Comparison of ENCODE assay signal across 8 cellular contexts in genomic region chr15:40594429-40594836, GRCh38. TPM values are rescaled to one million over a fixed set of nuclear protein-coding genes. Genes with fewer than 3 reads are reported as not detected.
A peak's percentile ranks its signal among the peaks of the same experiment; 100 is the strongest.
DNase-seq lines count a peak whose midpoint lies in the region; TF ChIP-seq lines count a peak whose summit lies in the region.

No MANE protein-coding gene starts in this region.

- CTCF ChIA-PET in A673 (lab: Charles Lee): no interaction called here

- peak overlapping the region; percentile 22 for H3K9ac ChIP-seq in neural cell (ENCODE audit: low read length)

- H3K27ac ChIP-seq in A673 (ENCODE audit: low read depth, low read length, poor library complexity, severe bottlenecking): peak overlapping the region; percentile 97
- peak overlapping the region; percentile 89 to 96 (median 94) for H3K27ac ChIP-seq in esophagus squamous epithelium
- H3K27ac ChIP-seq in neural cell (ENCODE audit: low read length): no peak overlapping the region

- POLR2A ChIA-PET in A673 (lab: Charles Lee; ENCODE audit: low non-redundant PET): interaction anchor here (0.6 kb wide), 1 partner anchor 592 kb away, joined by 3 read pairs; no protein-coding TSS in a partner anchor

- no peaks in the 10 kb centered on the region for H3K36me3 ChIP-seq in A673 (ENCODE audit: insufficient read depth, low read length, poor library complexity, severe bottlenecking)
- H3K36me3 ChIP-seq in GM06990 (ENCODE audit: control insufficient read depth, insufficient read depth, low read length): no peaks in the 10 kb centered on the region
- no peaks in the 10 kb centered on the region; the same call in 1 of the 2 replicates for H3K36me3 ChIP-seq in HAP-1 (replicated peaks)
- H3K36me3 ChIP-seq in esophagus squamous epithelium: no peaks in the 10 kb centered on the region
- no peaks in the 10 kb centered on the region for H3K36me3 ChIP-seq in neural cell (ENCODE audit: insufficient read depth, low read length)

- DNase-seq in A673 (ENCODE audit: low spot score): peak; percentile 77
- peak; percentile 82 for DNase-seq in GM06990 (ENCODE audit: extremely low read depth, insufficient read length)
- peak; percentile 71 to 88 for DNase-seq in HAP-1 (ENCODE audit: low spot score in 2 of 2)
- peak; percentile 70 for DNase-seq in LHCN-M2 (ENCODE audit: low read depth)
- DNase-seq in T-helper 9 cell: peak; percentile 20
- DNase-seq in esophagus squamous epithelium (lab: John Stamatoyannopoulos, UW): no peak
- no peak for DNase-seq in stimulated activated naive CD4-positive, alpha-beta T cell (lab: John Stamatoyannopoulos, UW)

- no TSS peak for BruUV-seq in A673 (replicated peaks; lab: Mats Ljungman, UMichigan)

- 0 to 1% methylated on average over 22 to 23 of the region's 31 CpGs for WGBS in esophagus squamous epithelium, 2 donors

- TF ChIP-seq EP300 in neural cell (conservative IDR thresholded peaks at IDR 0.05; ENCODE audit: poor library complexity, severe bottlenecking): no peak

- TF ChIP-seq POLR2A in esophagus squamous epithelium (IDR thresholded peaks at IDR 0.05): no peak

- H3K9me3 ChIP-seq in A673 (ENCODE audit: low read depth, low read length, poor library complexity, severe bottlenecking): no peaks in the 10 kb centered on the region
- H3K9me3 ChIP-seq in HAP-1: no peaks in the 10 kb centered on the region
- H3K9me3 ChIP-seq in esophagus squamous epithelium: no peaks in the 10 kb centered on the region
- H3K9me3 ChIP-seq in neural cell (ENCODE audit: low read length): no peaks in the 10 kb centered on the region

- H4K20me1 ChIP-seq in neural cell (ENCODE audit: insufficient read depth): no peaks in the 10 kb centered on the region

- H3K79me2 ChIP-seq in neural cell (replicated peaks; ENCODE audit: insufficient read depth, low read length): no peaks in the 10 kb centered on the region

- H3K9me2 ChIP-seq in neural cell (ENCODE audit: insufficient read depth, low read length): no peaks in the 10 kb centered on the region

- H3K27me3 ChIP-seq in A673 (replicated peaks; ENCODE audit: insufficient read depth, low read depth, low read length, poor library complexity) (no peaks in the 10 kb centered on the region), GM06990 (replicated peaks; ENCODE audit: control insufficient read depth, insufficient read depth, low read length) (no peaks in the 10 kb centered on the region), HAP-1 (ENCODE audit: low read depth) (no peaks in the 10 kb centered on the region), esophagus squamous epithelium (peaks cover 0 to 8% (median 0%) of the 10 kb centered on the region in 4 donors), neural cell (ENCODE audit: insufficient read depth, low read depth, low read length) (no peaks in the 10 kb centered on the region)

- peak overlapping the region; percentile 15 for H2AFZ ChIP-seq in neural cell (ENCODE audit: low read depth, low read length)

- TF ChIP-seq CTCF in A673 (conservative IDR thresholded peaks at IDR 0.05; ENCODE audit: low read depth, low read length): no peak
- no peak for TF ChIP-seq CTCF in GM06990 (IDR thresholded peaks at IDR 0.05; ENCODE audit: insufficient read depth, low read length, poor library complexity, severe bottlenecking)
- peak in 3 of 6 experiments; percentile 22 to 40 (median 25) for TF ChIP-seq CTCF in esophagus squamous epithelium (IDR thresholded peaks at IDR 0.05)
- TF ChIP-seq CTCF in neural cell (IDR thresholded peaks at IDR 0.05; ENCODE audit: poor library complexity, severe bottlenecking): no peak

- H3K4me3 ChIP-seq in A673 (ENCODE audit: low read depth, low read length, poor library complexity, severe bottlenecking) (peak overlapping the region; percentile 68), GM06990 (replicated peaks; ENCODE audit: low read depth, low read length) (peak overlapping the region; percentile 90), HAP-1 (peak overlapping the region; percentile 79), esophagus squamous epithelium (peak overlapping the region; percentile 62 to 78 (median 74)), neural cell (ENCODE audit: low read length) (peak overlapping the region; percentile 85)

- H3K4me1 ChIP-seq in A673 (ENCODE audit: insufficient read depth, low read length, poor library complexity, severe bottlenecking): no peaks in the 10 kb centered on the region
- peaks cover 2% of the 10 kb centered on the region; the same call in 1 of the 2 replicates for H3K4me1 ChIP-seq in HAP-1
- H3K4me1 ChIP-seq in esophagus squamous epithelium: peaks cover 0 to 27% (median 3%) of the 10 kb centered on the region in 3 donors

- peaks cover 4% of the 10 kb centered on the region for H3F3A ChIP-seq in neural cell (ENCODE audit: insufficient read depth, low read length, poor library complexity, severe bottlenecking)

- in situ Hi-C loops in HAP-1 (cut with MboI; ENCODE audit: low sequenced_read_pairs): no loop called here

- intact Hi-C loops in A673 (cut with micrococcal nuclease; ENCODE audit: unreplicated experiment): no loop called here
- intact Hi-C loops in esophagus squamous epithelium (cut with DNase I): no loop called here

- no peak for TF ChIP-seq RAD21 in neural cell (conservative IDR thresholded peaks at IDR 0.05)

- H3K4me2 ChIP-seq in neural cell (ENCODE audit: low read length): peak overlapping the region; percentile 89

TF ChIP-seq in neural cell, 6 proteins besides CTCF, POLR2A, EP300 and RAD21:
- TF ChIP-seq POLR2AphosphoS5 (IDR thresholded peaks at IDR 0.05) (no peak), EZH2 (IDR thresholded peaks at IDR 0.05; ENCODE audit: borderline replicate concordance, insufficient read depth, low read length, poor library complexity, severe bottlenecking) (no peak), TAF1 (IDR thresholded peaks at IDR 0.05; ENCODE audit: low read depth) (no peak), REST (IDR thresholded peaks at IDR 0.05; ENCODE audit: borderline replicate concordance) (no peak), MXI1 (conservative IDR thresholded peaks at IDR 0.05; ENCODE audit: poor library complexity, severe bottlenecking) (no peak), SMC3 (conservative IDR thresholded peaks at IDR 0.05; ENCODE audit: poor library complexity) (no peak)
TF ChIP-seq in neural cell: peak in this region for 0.

RNA-seq across cellular contexts. Expression of gene KNL1, which starts 0.4 kb away (rescaled TPM):
- total RNA-seq in A673 (2021): 36.7 and 40.3 TPM in 2 replicates
- 63.7 and 65.0 TPM in 2 replicates for total RNA-seq in LHCN-M2 (2014; rRNA removed)
- 4.0 TPM for polyA plus RNA-seq in LHCN-M2 (2012)
- 10 to 100 TPM in 2 of 4 donors, 1 to 10 TPM in 2; 2.9 to 17.8 (median 11.0) TPM for total RNA-seq in esophagus squamous epithelium
- 0.38 and 2.4 TPM in 2 replicates for polyA plus RNA-seq in neural cell
- 2.4 and 2.5 TPM in 2 replicates for polyA minus RNA-seq in neural cell

RNA-seq across cellular contexts. Expression of gene RPUSD2, which starts 25.3 kb away (rescaled TPM):
- total RNA-seq in A673 (2021): 17.0 and 18.1 TPM in 2 replicates
- total RNA-seq in LHCN-M2 (2014; rRNA removed): 11.5 and 12.6 TPM in 2 replicates
- polyA plus RNA-seq in LHCN-M2 (2012): 7.2 TPM
- 10 to 100 TPM in 1 of 4 donors, 1 to 10 TPM in 3; 4.3 to 10.3 (median 6.7) TPM for total RNA-seq in esophagus squamous epithelium
- polyA plus RNA-seq in neural cell: 8.1 and 13.2 TPM in 2 replicates
- polyA minus RNA-seq in neural cell: 13.7 and 15.8 TPM in 2 replicates

RNA-seq across cellular contexts. Expression of gene CCDC32, which starts 29.6 kb away (rescaled TPM):
- 10.4 and 11.7 TPM in 2 replicates for total RNA-seq in A673 (2021)
- total RNA-seq in LHCN-M2 (2014; rRNA removed): 12.9 and 14.1 TPM in 2 replicates
- polyA plus RNA-seq in LHCN-M2 (2012): 18.8 TPM
- total RNA-seq in esophagus squamous epithelium: 10 to 100 TPM in 2 of 4 donors, 1 to 10 TPM in 2; 7.3 to 27.9 (median 15.8) TPM
- polyA plus RNA-seq in neural cell: 28.4 and 34.2 TPM in 2 replicates
- polyA minus RNA-seq in neural cell: 29.7 and 41.8 TPM in 2 replicates

Comparison
In these comparisons a context has a peak if more than half of its experiments do, and no peak if none do; other contexts are left out.
1. DNase-seq: peak in A673 (single experiment), GM06990 (single experiment), HAP-1 (2 of 2), LHCN-M2 (single experiment) and T-helper 9 cell (single experiment); none in esophagus squamous epithelium (single experiment) and stimulated activated naive CD4-positive, alpha-beta T cell (0 of 6).
2. Peak in every context shown above with its lines, with median percentiles within 50 percentile points of each other: H3K4me3 ChIP-seq.